In the genomic region with DNA sequence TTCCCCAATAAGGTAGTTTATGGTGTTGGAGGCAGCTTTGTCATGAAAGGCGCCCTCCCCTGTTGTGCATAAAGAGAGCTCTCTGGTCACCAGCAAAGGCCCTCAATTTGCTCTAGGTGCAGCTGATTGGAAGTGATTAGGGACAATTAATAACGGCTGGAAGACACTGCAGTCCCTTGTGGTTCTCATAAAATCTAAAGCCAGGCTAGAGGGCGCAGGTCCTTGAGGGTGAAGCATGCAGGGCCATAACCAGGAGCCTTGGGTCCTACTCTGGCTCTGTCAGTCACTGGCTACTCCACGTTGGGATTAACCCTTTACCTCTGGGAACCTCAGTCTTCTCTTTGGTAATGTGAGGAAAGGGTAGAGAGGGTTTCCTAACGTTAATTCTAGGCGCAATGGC, we compare ENCODE assay signal across 1 cellular context.
TF ChIP-seq lines count a peak whose summit lies in the region.

No MANE protein-coding gene starts in this region.

TF ChIP-seq in HepG2, 621 proteins besides CTCF, POLR2A, EP300 and RAD21:
- TF ChIP-seq SP4 (CRISPR knock-in tag; IDR thresholded peaks at IDR 0.05) (0 out of 2 replicates have a peak, but pooled peaks have one; percentile 25), STAG1 (CRISPR knock-in tag; IDR thresholded peaks at IDR 0.05) (peak; percentile 43), LCORL (IDR thresholded peaks at IDR 0.05) (no peak), LCORL (CRISPR knock-in tag; IDR thresholded peaks at IDR 0.05) (peak; percentile 30; the same call in 1 of the 2 replicates), ZNF652 (CRISPR knock-in tag; IDR thresholded peaks at IDR 0.05; ENCODE audit: borderline replicate concordance, low read depth) (peak; percentile 90), KDM6A (CRISPR knock-in tag; IDR thresholded peaks at IDR 0.05; ENCODE audit: low read depth) (no peak)
